20 cellular contexts compared by ENCODE assay signal in genomic region chr13:37208052-37208451, GRCh38.
"Had no signal": no experiment of that assay in that cellular context is flagged by ENCODE, and none has a peak within 500 bp of the region (broad histone marks: within the 10 kb centered on the region; RNA-seq: fewer than 3 reads in every experiment).

No MANE protein-coding gene starts in this region.

- H3K9ac ChIP-seq: neural progenitor cell had no signal

- H3K9me3 ChIP-seq: colonic mucosa, esophagus squamous epithelium, heart left ventricle, ovary, prostate gland, transverse colon, uterus had no signal

- H3K4me2 ChIP-seq: neural progenitor cell had no signal

- DNase-seq: activated CD4-positive, alpha-beta memory T cell treated with anti-CD3 and anti-CD28 coated beads, Interleukin-2, amount 10 ng/mL, durations not matched to agents 7 days and 5 days; activated CD4-positive, alpha-beta T cell treated with anti-CD3 and anti-CD28 coated beads, Interleukin-2, amount 10 ng/mL, durations not matched to agents 24 days and 14 days; activated gamma-delta T cell; activated naive CD4-positive, alpha-beta T cell treated with anti-CD3 and anti-CD28 coated beads, Interleukin-2, amount 50 U/mL, for 16 hours; activated naive CD8-positive, alpha-beta T cell treated with anti-CD3 and anti-CD28 coated beads, Interleukin-2, amount 50 U/mL, for 24 hours; central memory CD4-positive, alpha-beta T cell; colonic mucosa; esophagus squamous epithelium; heart left ventricle; naive B cell; ovary; stimulated activated CD4-positive, alpha-beta T cell treated with anti-CD3 and anti-CD28 coated beads, Interleukin-12 subunit alpha, Interleukin-12 subunit beta, amount 100 ng/mL, for 4 hours; stimulated activated naive CD8-positive, alpha-beta T cell treated with anti-CD3 and anti-CD28 coated beads, Interleukin-15, amount 100 ng/mL, for 72 hours; T-cell; transverse colon; uterus had no signal

- H3K27ac ChIP-seq: colonic mucosa, esophagus squamous epithelium, neural progenitor cell, ovary, prostate gland, transverse colon, uterus, VCaP had no signal

- H3K4me3 ChIP-seq: colonic mucosa, esophagus squamous epithelium, neural progenitor cell, ovary, prostate gland, transverse colon, uterus had no signal

- H3K4me1 ChIP-seq: colonic mucosa, esophagus squamous epithelium, heart left ventricle, neural progenitor cell, prostate gland, transverse colon, uterus had no signal

- H2AFZ ChIP-seq: neural progenitor cell had no signal

- H3K36me3 ChIP-seq: colonic mucosa, esophagus squamous epithelium, heart left ventricle, neural progenitor cell, ovary, prostate gland, transverse colon, uterus had no signal

- ATAC-seq: activated CD4-positive, CD25-positive, alpha-beta regulatory T cell treated with anti-CD3 and anti-CD28 coated beads, Interleukin-2, amount 50 U/mL, for 24 hours; activated naive CD8-positive, alpha-beta T cell treated with anti-CD3 and anti-CD28 coated beads, Interleukin-2, amount 50 U/mL, for 24 hours; stimulated activated naive CD8-positive, alpha-beta T cell treated with anti-CD3 and anti-CD28 coated beads, Interleukin-15, amount 100 ng/mL, for 72 hours; T-cell had no signal

- H3K27me3 ChIP-seq: colonic mucosa, esophagus squamous epithelium, heart left ventricle, neural progenitor cell, ovary, transverse colon, uterus had no signal
